ENCODE assay signal across 23 cellular contexts in the genomic region with DNA sequence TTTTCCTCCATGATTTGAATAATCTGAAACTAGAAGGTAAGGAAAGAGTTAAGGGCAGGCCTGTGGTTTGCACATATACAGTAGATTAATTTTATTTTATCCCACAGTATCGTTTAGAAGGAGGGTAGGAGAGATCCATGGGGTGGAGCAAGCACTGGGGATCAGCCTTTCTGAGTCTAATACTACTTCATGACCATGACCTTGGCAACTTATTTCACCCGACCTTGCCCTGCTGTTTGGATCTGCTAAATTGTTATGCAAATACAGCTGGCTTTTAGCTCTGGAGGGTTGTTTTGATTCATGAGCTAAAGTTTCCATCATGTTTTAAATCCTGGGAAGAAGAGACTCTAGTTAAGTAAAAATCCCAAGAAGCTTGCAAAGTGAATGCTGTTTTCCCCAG. TPM values are rescaled to one million over a fixed set of nuclear protein-coding genes. Genes with fewer than 3 reads are reported as not detected.
"Had no signal": no experiment of that assay in that cellular context is flagged by ENCODE, and none has a peak within 500 bp of the region (broad histone marks: within the 10 kb centered on the region; RNA-seq: fewer than 3 reads in every experiment).

No MANE protein-coding gene starts in this region.

- H3K4me3 ChIP-seq: ovary had no signal

- H3K27ac Mint-ChIP-seq: activated CD4-positive, alpha-beta memory T cell treated with anti-CD3 and anti-CD28 coated beads for 36 hours; activated naive CD4-positive, alpha-beta T cell treated with anti-CD3 and anti-CD28 coated beads for 36 hours; activated naive CD8-positive, alpha-beta T cell treated with anti-CD3 and anti-CD28 coated beads, Interleukin-2, amount 10 ng/mL, durations not matched to agents 7 days and 5 days; activated T-cell treated with anti-CD3 and anti-CD28 coated beads, Interleukin-2, amount 50 U/mL, for 72 hours; naive thymus-derived CD4-positive, alpha-beta T cell; stimulated activated naive CD8-positive, alpha-beta T cell treated with anti-CD3 and anti-CD28 coated beads, Interleukin-15, Interleukin-2, amounts not matched to agents 100 ng/mL and 50 ng/mL, for 24 hours; T-helper 1 cell treated with Interleukin-12 subunit alpha and Interleukin-12 subunit beta and Interleukin-4 antibody, amounts not matched to agents 30 μg/mL and 1 μg/mL, for 36 hours had no signal

- H3K36me3 Mint-ChIP-seq: activated CD4-positive, alpha-beta memory T cell treated with anti-CD3 and anti-CD28 coated beads for 36 hours; activated naive CD8-positive, alpha-beta T cell treated with anti-CD3 and anti-CD28 coated beads, Interleukin-2, amount 10 ng/mL, durations not matched to agents 7 days and 5 days had no signal

- H3K9me3 Mint-ChIP-seq: activated CD4-positive, alpha-beta memory T cell treated with anti-CD3 and anti-CD28 coated beads for 36 hours; activated naive CD4-positive, alpha-beta T cell treated with anti-CD3 and anti-CD28 coated beads for 36 hours; activated naive CD8-positive, alpha-beta T cell treated with anti-CD3 and anti-CD28 coated beads, Interleukin-2, amount 10 ng/mL, durations not matched to agents 7 days and 5 days; activated T-cell treated with anti-CD3 and anti-CD28 coated beads, Interleukin-2, amount 50 U/mL, for 72 hours; stimulated activated naive CD8-positive, alpha-beta T cell treated with anti-CD3 and anti-CD28 coated beads, Interleukin-15, Interleukin-2, amounts not matched to agents 100 ng/mL and 50 ng/mL, for 24 hours; T-helper 1 cell treated with Interleukin-12 subunit alpha and Interleukin-12 subunit beta and Interleukin-4 antibody, amounts not matched to agents 30 μg/mL and 1 μg/mL, for 36 hours had no signal

- H3K27me3 ChIP-seq: ovary had no signal

- H3K36me3 ChIP-seq: esophagus muscularis mucosa, lower lobe of right lung, neutrophil, ovary, thyroid gland had no signal

- H3K4me3 Mint-ChIP-seq: activated CD4-positive, alpha-beta memory T cell treated with anti-CD3 and anti-CD28 coated beads for 36 hours had no signal

- DNase-seq: activated CD4-positive, alpha-beta memory T cell treated with anti-CD3 and anti-CD28 coated beads for 36 hours; activated CD4-positive, alpha-beta T cell treated with anti-CD3 and anti-CD28 coated beads for 48 hours; activated CD4-positive, CD25-positive, alpha-beta regulatory T cell; activated effector memory CD4-positive, alpha-beta T cell treated with Interleukin-2 at 50 U/mL for 16 hours; activated naive CD8-positive, alpha-beta T cell treated with anti-CD3 and anti-CD28 coated beads, Interleukin-2, amount 10 ng/mL, durations not matched to agents 7 days and 5 days; activated T-cell treated with anti-CD3 and anti-CD28 coated beads, Interleukin-2, amount 50 U/mL, for 72 hours; amniotic stem cell; cerebellar nuclear complex; islet precursor cell; left colon; lower lobe of right lung; naive thymus-derived CD4-positive, alpha-beta T cell; stimulated activated CD4-positive, alpha-beta T cell treated with anti-CD3 and anti-CD28 coated beads, Interleukin-12 subunit alpha, Interleukin-12 subunit beta, amount 100 ng/mL, for 4 hours; T1000; thyroid gland had no signal

- H3K27ac ChIP-seq: coronary artery, esophagus muscularis mucosa, lower lobe of right lung, neutrophil, thyroid gland had no signal

- H3K9me3 ChIP-seq: esophagus muscularis mucosa, lower lobe of right lung, neutrophil, ovary, thyroid gland had no signal

- ATAC-seq: activated T-cell treated with anti-CD3 and anti-CD28 coated beads, Interleukin-2, amount 50 U/mL, for 72 hours; lower lobe of right lung; naive thymus-derived CD4-positive, alpha-beta T cell had no signal

RNA-seq across cellular contexts. Expression of a gene that starts 0.9 kb away (rescaled TPM):
- total RNA-seq: activated CD4-positive, alpha-beta memory T cell treated with anti-CD3 and anti-CD28 coated beads for 36 hours; activated naive CD4-positive, alpha-beta T cell treated with anti-CD3 and anti-CD28 coated beads for 36 hours; activated naive CD8-positive, alpha-beta T cell treated with anti-CD3 and anti-CD28 coated beads, Interleukin-2, amount 10 ng/mL, durations not matched to agents 7 days and 5 days; activated T-cell treated with anti-CD3 and anti-CD28 coated beads, Interleukin-2, amount 50 U/mL, for 72 hours; bronchial epithelial cell; thyroid gland had no signal
